27 cellular contexts compared by ENCODE assay signal in the genomic region with DNA sequence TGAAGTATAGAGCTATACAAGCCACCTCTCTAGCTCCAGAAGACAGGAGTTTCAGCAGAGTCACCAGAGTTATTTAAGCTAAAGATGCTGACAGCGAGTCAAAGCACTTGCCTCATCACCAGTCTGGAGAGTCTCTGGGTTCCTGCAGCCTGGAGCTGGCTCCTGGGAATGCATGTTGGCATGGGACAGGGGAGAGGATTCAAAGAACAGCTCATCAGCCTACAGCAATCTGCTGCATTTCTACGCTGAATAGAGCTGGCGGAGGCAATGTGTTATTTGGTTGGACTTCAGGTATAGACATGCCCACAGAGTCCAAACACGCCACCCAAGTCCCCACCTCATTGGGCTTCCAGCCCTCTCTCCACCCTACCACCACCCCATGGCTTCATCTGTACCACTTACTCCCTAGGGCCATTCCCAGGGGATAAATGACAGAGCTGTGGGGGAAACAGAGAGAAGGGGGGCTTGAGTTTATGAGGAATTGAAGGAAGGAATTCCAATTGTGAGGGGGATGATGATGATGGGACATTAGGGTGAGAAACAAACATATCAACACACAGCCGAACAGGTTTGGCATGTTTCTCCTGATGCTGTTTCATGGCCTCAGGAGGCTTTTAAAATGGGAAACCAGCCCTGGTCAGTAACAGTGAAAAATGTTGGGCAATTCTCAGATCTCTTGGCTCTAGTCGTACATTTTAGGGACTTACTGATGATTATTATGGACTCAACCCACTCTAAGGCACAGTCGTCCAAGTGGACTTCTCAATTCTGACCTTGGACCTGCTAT. TPM values are rescaled to one million over a fixed set of nuclear protein-coding genes. Genes with fewer than 3 reads are reported as not detected.
DNase-seq lines count a peak whose midpoint lies in the region; ATAC-seq and TF ChIP-seq lines count a peak whose summit lies in the region.
"Had no signal": no experiment of that assay in that cellular context is flagged by ENCODE, and none has a peak within 500 bp of the region (broad histone marks: within the 10 kb centered on the region; RNA-seq: fewer than 3 reads in every experiment).

No MANE protein-coding gene starts in this region.

- H3K9me3 ChIP-seq in IMR-90 (ENCODE audit: control insufficient read depth, insufficient read depth, low read length): no peaks in the 10 kb centered on the region
- no peaks in the 10 kb centered on the region for H3K9me3 ChIP-seq in heart left ventricle
- no peaks in the 10 kb centered on the region for H3K9me3 ChIP-seq in trophoblast cell (ENCODE audit: insufficient read depth, low read depth, low read length)
- H3K9me3 ChIP-seq in lower lobe of right lung: no peaks in the 10 kb centered on the region

- H2BK120ac ChIP-seq in IMR-90 (ENCODE audit: low read depth, low read length) (no peak overlapping the region; the same call in 1 of the 2 replicates), trophoblast cell (ENCODE audit: insufficient read depth, low read length, poor library complexity) (peak overlapping the region; percentile 70)

- POLR2A ChIA-PET in IMR-90 (lab: Charles Lee; ENCODE audit: unreplicated experiment) (no interaction called here), MCF 10A (lab: Yijun Ruan, JAX) (interaction anchor here (0.5 to 19.7 kb wide), 18 partner anchors 9 to 775 kb away, joined by 3 to 413 read pairs (median 4); no protein-coding TSS in a partner anchor)

- intact Hi-C loops in IMR-90 (cut with micrococcal nuclease) (no loop called here), MCF 10A (cut with micrococcal nuclease) (loop anchor here (2.0 kb wide), 1 partner anchor 33 kb away; no protein-coding TSS in a partner anchor), heart left ventricle (cut with DNase I) (loop anchor here in 1 of 10 donors (10.0 kb wide), 1 partner anchor 47 kb away; no protein-coding TSS in a partner anchor), lower lobe of right lung (cut with DNase I) (no loop called here)

- H3K9me1 ChIP-seq in IMR-90 (ENCODE audit: insufficient read depth, low read length): peaks cover 11% of the 10 kb centered on the region

- H2BK20ac ChIP-seq in IMR-90 (ENCODE audit: low read depth, low read length): no peak overlapping the region

- TF ChIP-seq POLR2A in IMR-90 (IDR thresholded peaks at IDR 0.05; ENCODE audit: low read depth, low read length) (no peak), heart left ventricle (IDR thresholded peaks at IDR 0.05) (no peak)

- H3K56ac ChIP-seq in IMR-90 (ENCODE audit: extremely low read depth, insufficient read depth, low read length): no peak overlapping the region

- no CpG with 5 or more reads among the region's 7 CpGs for WGBS in IMR-90 (ENCODE audit: extremely low coverage in 2 of 2, insufficient read length in 1 of 2), 2 experiments
- 65 to 80% (median 74%) methylated on average over 7 of the region's 7 CpGs for WGBS in heart left ventricle, 4 donors
- no CpG with 5 or more reads among the region's 7 CpGs for WGBS in trophoblast cell (ENCODE audit: extremely low coverage, insufficient coverage, insufficient read length)

- H2AFZ ChIP-seq in IMR-90 (replicated peaks; ENCODE audit: low read length, poor library complexity) (no peak overlapping the region), trophoblast cell (ENCODE audit: insufficient read depth, low read length, poor library complexity) (no peak overlapping the region)
- H2AFZ ChIP-seq: parathyroid adenoma had no signal

- no TSS peak for BruUV-seq in IMR-90 (replicated peaks; lab: Mats Ljungman, UMichigan)
- BruUV-seq in MCF 10A (replicated peaks; lab: Mats Ljungman, UMichigan): no TSS peak

- no peaks in the 10 kb centered on the region for H3K36me3 ChIP-seq in IMR-90 (ENCODE audit: control insufficient read depth, insufficient read depth, low read length)
- no peaks in the 10 kb centered on the region for H3K36me3 ChIP-seq in heart left ventricle
- H3K36me3 ChIP-seq in trophoblast cell (ENCODE audit: control insufficient read depth in 1 of 2, insufficient read depth in 2 of 2, low read length in 2 of 2): no peaks in the 10 kb centered on the region
- no peaks in the 10 kb centered on the region for H3K36me3 ChIP-seq in lower lobe of right lung
- H3K36me3 ChIP-seq: brain microvascular endothelial cell had no signal

- no peaks in the 10 kb centered on the region for H3K9me3 Mint-ChIP-seq in MCF 10A (ENCODE audit: unreplicated experiment)
- H3K9me3 Mint-ChIP-seq: activated naive CD8-positive, alpha-beta T cell treated with anti-CD3 and anti-CD28 coated beads, Interleukin-2, amount 50 U/mL, for 24 hours; activated T-helper 2 cell treated with anti-CD3 and anti-CD28 coated beads, Interferon-gamma antibody, Interleukin-2, Interleukin-4, amounts not matched to agents 10 μg/mL and 5 μg/mL and 100 μg/mL, durations not matched to agents 14 hours and 24 hours and 36 hours; natural killer cell; stimulated activated naive B cell treated with anti-CD40 and anti-IgM and Interleukin-4, amounts not matched to agents 10 μg/mL and 1 μg/mL and 100 μg/mL, for 72 hours had no signal

- no peak overlapping the region for H2BK15ac ChIP-seq in IMR-90 (ENCODE audit: low read depth, low read length)

- H4K12ac ChIP-seq in trophoblast cell (ENCODE audit: low read depth, low read length): no peak overlapping the region

- no peak overlapping the region for H3K9ac ChIP-seq in IMR-90 (ENCODE audit: low read depth, low read length)
- H3K9ac ChIP-seq in trophoblast cell (ENCODE audit: low read length): no peak overlapping the region
- H3K9ac ChIP-seq: parathyroid adenoma had no signal

- TF ChIP-seq CTCF in IMR-90 (conservative IDR thresholded peaks at IDR 0.05; ENCODE audit: low read depth, low read length) (no peak), MCF 10A (IDR thresholded peaks at IDR 0.05; ENCODE audit: unreplicated experiment) (no peak), heart left ventricle (IDR thresholded peaks at IDR 0.05) (no peak), lower lobe of right lung (IDR thresholded peaks at IDR 0.05) (no peak)

- H3K27ac Mint-ChIP-seq in MCF 10A (ENCODE audit: low read depth, unreplicated experiment): peak overlapping the region; percentile 26
- H3K27ac Mint-ChIP-seq: activated naive CD8-positive, alpha-beta T cell treated with anti-CD3 and anti-CD28 coated beads, Interleukin-2, amount 50 U/mL, for 24 hours; activated T-helper 2 cell treated with anti-CD3 and anti-CD28 coated beads, Interferon-gamma antibody, Interleukin-2, Interleukin-4, amounts not matched to agents 10 μg/mL and 5 μg/mL and 100 μg/mL, durations not matched to agents 14 hours and 24 hours and 36 hours; natural killer cell; stimulated activated naive B cell treated with anti-CD40 and anti-IgM and Interleukin-4, amounts not matched to agents 10 μg/mL and 1 μg/mL and 100 μg/mL, for 72 hours had no signal

- H2AK9ac ChIP-seq in IMR-90 (replicated peaks; ENCODE audit: low read depth, low read length, poor library complexity): no peak overlapping the region

- CTCF ChIA-PET in IMR-90 (lab: Yijun Ruan, JAX): interaction anchor here (1.3 kb wide), 1 partner anchor 58 kb away, joined by 3 read pairs; a partner anchor contains a TSS
- CTCF ChIA-PET in MCF 10A (lab: Yijun Ruan, JAX): interaction anchor here (0.6 to 3.3 kb wide), 24 partner anchors 8 to 503 kb away, joined by 3 to 28 read pairs (median 4); a partner anchor contains a TSS

- H3K4me3 Mint-ChIP-seq in MCF 10A (ENCODE audit: unreplicated experiment): peak overlapping the region; percentile 32
- H3K4me3 Mint-ChIP-seq: activated naive CD8-positive, alpha-beta T cell treated with anti-CD3 and anti-CD28 coated beads, Interleukin-2, amount 50 U/mL, for 24 hours; natural killer cell; stimulated activated naive B cell treated with anti-CD40 and anti-IgM and Interleukin-4, amounts not matched to agents 10 μg/mL and 1 μg/mL and 100 μg/mL, for 72 hours had no signal

- H4K91ac ChIP-seq in IMR-90 (ENCODE audit: insufficient read depth, low read depth, low read length) (peak overlapping the region; percentile 8; the same call in 1 of the 2 replicates), trophoblast cell (ENCODE audit: low read depth, low read length) (peak overlapping the region; percentile 86)

- dilution Hi-C loops in IMR-90 (cut with HindIII; ENCODE audit: low sequenced_read_pairs, unreplicated experiment): no loop called here

- H3K4me1 Mint-ChIP-seq in MCF 10A (ENCODE audit: insufficient read depth, unreplicated experiment): peaks cover 40% of the 10 kb centered on the region

- no peak for DNase-seq in IMR-90
- peak; percentile 93 for DNase-seq in MCF 10A (ENCODE audit: unreplicated experiment)
- DNase-seq in heart left ventricle: no peak
- DNase-seq in trophoblast cell: peak; percentile 62 to 77
- DNase-seq in lower lobe of right lung: no peak
- no peak for DNase-seq in stimulated activated CD4-positive, alpha-beta T cell treated with anti-CD3 and anti-CD28 coated beads, Interleukin-1b, Interleukin-23, amount 100 ng/mL, for 48 hours
- DNase-seq: activated CD4-positive, alpha-beta T cell treated with anti-CD3 and anti-CD28 coated beads, Interleukin-2, amount 50 U/mL, for 1 hour; activated CD8-positive, alpha-beta memory T cell treated with anti-CD3 and anti-CD28 coated beads, Interleukin-2, amount 50 U/mL, for 4 hours; activated naive CD8-positive, alpha-beta T cell treated with anti-CD3 and anti-CD28 coated beads, Interleukin-2, amount 50 U/mL, for 24 hours; brain microvascular endothelial cell; DMS 273 treated with DMSO at 0.1 percent for 48 hours; GDM1; hypothalamus; kidney; natural killer cell; NCI-H2029 treated with DMSO at 0.1 percent for 48 hours; NCI-H526; SHP77 treated with DMSO at 0.1 percent for 48 hours; stimulated activated naive B cell treated with anti-CD40 and anti-IgM and Interleukin-4, amounts not matched to agents 10 μg/mL and 1 μg/mL and 100 μg/mL, for 72 hours; T-helper 1 cell had no signal

- H2AK5ac ChIP-seq in IMR-90 (ENCODE audit: low read depth, low read length): peak overlapping the region; percentile 12; the same call in 1 of the 2 replicates
- H2AK5ac ChIP-seq in trophoblast cell (ENCODE audit: low read length): no peak overlapping the region

- no peak for TF ChIP-seq RAD21 in IMR-90 (IDR thresholded peaks at IDR 0.05; ENCODE audit: low read length)

- ATAC-seq in IMR-90 (ENCODE audit: low read depth) (no peak), heart left ventricle (peak in 3 of 4 donors; percentile 7 to 31 (median 18)), GM19463 (IDR thresholded peaks at IDR 0.05; ENCODE audit: unreplicated experiment) (no peak), lower lobe of right lung (no peak), GM18909 (IDR thresholded peaks at IDR 0.05; ENCODE audit: poor library complexity, unreplicated experiment) (no peak)
- ATAC-seq: activated naive CD8-positive, alpha-beta T cell treated with anti-CD3 and anti-CD28 coated beads, Interleukin-2, amount 50 U/mL, for 24 hours; K562; natural killer cell; stimulated activated naive B cell treated with anti-CD40 and anti-IgM and Interleukin-4, amounts not matched to agents 10 μg/mL and 1 μg/mL and 100 μg/mL, for 72 hours had no signal

- H2BK5ac ChIP-seq in IMR-90 (ENCODE audit: low read depth, low read length, poor library complexity, severe bottlenecking): no peak overlapping the region
- H2BK5ac ChIP-seq in trophoblast cell (ENCODE audit: low read depth, low read length, poor library complexity): peak overlapping the region; percentile 64

- H3K23ac ChIP-seq in IMR-90 (ENCODE audit: low read depth, low read length) (no peak overlapping the region; the same call in 1 of the 2 replicates), trophoblast cell (ENCODE audit: low read length) (no peak overlapping the region)

- H3K27me3 Mint-ChIP-seq in MCF 10A (ENCODE audit: insufficient read depth, unreplicated experiment): no peaks in the 10 kb centered on the region

- peaks cover 15% of the 10 kb centered on the region for H3K4me1 ChIP-seq in IMR-90 (ENCODE audit: control insufficient read depth, insufficient read depth, low read length)
- peaks cover 0 to 55% (median 28%) of the 10 kb centered on the region in 12 donors for H3K4me1 ChIP-seq in heart left ventricle
- peaks cover 27 to 33% of the 10 kb centered on the region in 2 experiments for H3K4me1 ChIP-seq in trophoblast cell (ENCODE audit: control insufficient read depth in 1 of 2, insufficient read depth in 2 of 2, low read length in 2 of 2)
- H3K4me1 ChIP-seq in lower lobe of right lung: peaks cover 9% of the 10 kb centered on the region
- H3K4me1 ChIP-seq: parathyroid adenoma had no signal

- no peak overlapping the region for H3K14ac ChIP-seq in IMR-90 (replicated peaks; ENCODE audit: low read depth, low read length)
- H3K14ac ChIP-seq in trophoblast cell (ENCODE audit: low read length): peak overlapping the region; percentile 51

- H4K20me1 ChIP-seq in IMR-90 (ENCODE audit: insufficient read depth, low read length): no peaks in the 10 kb centered on the region

- H3K4ac ChIP-seq in IMR-90 (ENCODE audit: low read depth, low read length): peak overlapping the region; percentile 19; the same call in 1 of the 2 replicates
- peak overlapping the region; percentile 34 for H3K4ac ChIP-seq in trophoblast cell (ENCODE audit: low read depth, low read length)

- H3K27ac ChIP-seq in IMR-90 (ENCODE audit: insufficient read depth, low read length) (no peak overlapping the region), heart left ventricle (peak overlapping the region in 6 of 12 donors; percentile 19 to 42 (median 36)), trophoblast cell (ENCODE audit: low read depth, low read length) (peak overlapping the region; percentile 41), lower lobe of right lung (no peak overlapping the region)
- H3K27ac ChIP-seq: brain microvascular endothelial cell, C4-2B, parathyroid adenoma had no signal

- H4K5ac ChIP-seq in IMR-90 (ENCODE audit: low read depth, low read length): no peak overlapping the region

- no peaks in the 10 kb centered on the region for H3K36me3 Mint-ChIP-seq in MCF 10A (ENCODE audit: insufficient read depth, unreplicated experiment)
- H3K36me3 Mint-ChIP-seq: natural killer cell; stimulated activated naive B cell treated with anti-CD40 and anti-IgM and Interleukin-4, amounts not matched to agents 10 μg/mL and 1 μg/mL and 100 μg/mL, for 72 hours had no signal

- H3K18ac ChIP-seq in IMR-90 (ENCODE audit: low read depth, low read length) (no peak overlapping the region), trophoblast cell (ENCODE audit: low read length) (peak overlapping the region; percentile 30)

- peak overlapping the region; percentile 78 for H2BK12ac ChIP-seq in trophoblast cell (ENCODE audit: low read length)

- peaks cover 4% of the 10 kb centered on the region for H3K79me2 ChIP-seq in trophoblast cell (ENCODE audit: control insufficient read depth, insufficient read depth, low read length, poor library complexity)
- H3K79me2 ChIP-seq: parathyroid adenoma had no signal

- no peak overlapping the region for H3K4me2 ChIP-seq in IMR-90 (ENCODE audit: low read depth, low read length)
- peak overlapping the region; percentile 11 for H3K4me2 ChIP-seq in trophoblast cell (ENCODE audit: low read length)

- H3K79me1 ChIP-seq in IMR-90 (ENCODE audit: low read depth in 1 of 2, low read length in 2 of 2) (peaks cover 0 to 28% of the 10 kb centered on the region in 2 experiments; a peak in 2 of 4 replicates), trophoblast cell (ENCODE audit: low read length) (peaks cover 26% of the 10 kb centered on the region)

- H3K4me3 ChIP-seq in IMR-90 (ENCODE audit: insufficient read depth, low read depth, low read length): no peak overlapping the region
- no peak overlapping the region for H3K4me3 ChIP-seq in heart left ventricle
- no peak overlapping the region for H3K4me3 ChIP-seq in trophoblast cell (ENCODE audit: low read depth, low read length)
- H3K4me3 ChIP-seq in lower lobe of right lung: no peak overlapping the region
- H3K4me3 ChIP-seq: coronary artery, K562 had no signal

- in situ Hi-C loops in IMR-90 (cut with MboI; ENCODE audit: low sequenced_read_pairs): no loop called here

- no peaks in the 10 kb centered on the region for H3K27me3 ChIP-seq in IMR-90 (ENCODE audit: control insufficient read depth, insufficient read depth, low read length)
- H3K27me3 ChIP-seq in heart left ventricle: no peaks in the 10 kb centered on the region
- no peaks in the 10 kb centered on the region for H3K27me3 ChIP-seq in trophoblast cell (ENCODE audit: insufficient read depth, low read length)
- H3K27me3 ChIP-seq in lower lobe of right lung (ENCODE audit: low read depth): no peaks in the 10 kb centered on the region

- H4K8ac ChIP-seq in IMR-90 (ENCODE audit: low read depth in 2 of 2, low read length in 2 of 2) (no peak overlapping the region), trophoblast cell (ENCODE audit: low read depth, low read length) (peak overlapping the region; percentile 63)

RNA-seq across cellular contexts. Expression of a gene that starts 58.4 kb away (rescaled TPM):
- total RNA-seq in IMR-90 (2012; rRNA removed) (5.0 and 8.2 TPM in 2 replicates), MCF 10A (2022) (65.9 and 75.9 TPM in 2 replicates), heart left ventricle (10 to 100 TPM in 7 of 9 donors, 1 to 10 TPM in 2; 9.1 to 33.2 (median 20.1) TPM), lower lobe of right lung (7.6 TPM)
- polyA plus RNA-seq in IMR-90 (2012; rRNA removed) (19.9 and 20.6 TPM in 2 replicates), heart left ventricle (10 to 100 TPM in 1 of 2 donors, 1 to 10 TPM in 1; 5.2 to 12.8 TPM)
- polyA plus RNA-seq in IMR-90 (2012; cell fraction: cytosol; rRNA removed): 10.7 and 13.6 TPM in 2 replicates
- 59.8 and 70.3 TPM in 2 replicates for polyA plus RNA-seq in IMR-90 (2012; cell fraction: nucleus; rRNA removed; ENCODE audit: low replicate concordance)
- polyA plus RNA-seq in trophoblast cell (2013): 26.6 and 31.1 TPM in 2 replicates

Comparison
In these comparisons a context has a peak if more than half of its experiments do, and no peak if none do; other contexts are left out.
1. ATAC-seq: peak in heart left ventricle (3 of 4); none in IMR-90 (single experiment), GM19463 (single experiment), lower lobe of right lung (0 of 2) and GM18909 (single experiment).
2. DNase-seq: peak in MCF 10A (single experiment) and trophoblast cell (2 of 2); none in IMR-90 (single experiment), heart left ventricle (0 of 5), lower lobe of right lung (single experiment) and stimulated activated CD4-positive, alpha-beta T cell treated with anti-CD3 and anti-CD28 coated beads, Interleukin-1b, Interleukin-23, amount 100 ng/mL, for 48 hours (single experiment).